9 cellular contexts compared by ENCODE assay signal in genomic region chr17:78922876-78923498, GRCh38. TPM values are rescaled to one million over a fixed set of nuclear protein-coding genes. Genes with fewer than 3 reads are reported as not detected.
DNase-seq lines count a peak whose midpoint lies in the region; ATAC-seq and TF ChIP-seq lines count a peak whose summit lies in the region.
"Had no signal": no experiment of that assay in that cellular context is flagged by ENCODE, and none has a peak within 500 bp of the region (broad histone marks: within the 10 kb centered on the region; RNA-seq: fewer than 3 reads in every experiment).

No MANE protein-coding gene starts in this region.

- H3K4me3 ChIP-seq in ascending aorta = peak overlapping the region; percentile 94 to 98
- H3K4me3 ChIP-seq in lower lobe of right lung = peak overlapping the region; percentile 81

- H3K27ac ChIP-seq in ascending aorta (peak overlapping the region; percentile 82 to 96), lower lobe of right lung (peak overlapping the region; percentile 91), temporal lobe (ENCODE audit: low read depth, low read length) (peak overlapping the region; percentile 61)

- peaks cover 25 to 71% of the 10 kb centered on the region in 2 donors for H3K4me1 ChIP-seq in ascending aorta
- H3K4me1 ChIP-seq in lower lobe of right lung = peaks cover 53% of the 10 kb centered on the region

- intact Hi-C loops in ascending aorta (cut with DNase I) = no loop called here
- intact Hi-C loops in lower lobe of right lung (cut with DNase I) = no loop called here

- H3K27me3 ChIP-seq in ascending aorta (no peaks in the 10 kb centered on the region), lower lobe of right lung (ENCODE audit: low read depth) (no peaks in the 10 kb centered on the region)

- CTCF ChIA-PET in activated CD4-positive, alpha-beta T cell treated with anti-CD3 and anti-CD28 coated beads, Interleukin-2, amount 10 ng/mL, durations not matched to agents 7 days and 5 days (lab: Charles Lee) = interaction anchor here (0.6 to 1.0 kb wide), 3 partner anchors 20 to 172 kb away, joined by 3 to 6 read pairs (median 3); no protein-coding TSS in a partner anchor

- peak overlapping the region; percentile 41 for H3K27ac Mint-ChIP-seq in activated CD4-positive, alpha-beta T cell treated with anti-CD3 and anti-CD28 coated beads, Interleukin-2, amount 10 ng/mL, durations not matched to agents 7 days and 5 days

- H3K36me3 Mint-ChIP-seq in activated CD4-positive, alpha-beta T cell treated with anti-CD3 and anti-CD28 coated beads, Interleukin-2, amount 10 ng/mL, durations not matched to agents 7 days and 5 days (ENCODE audit: low read depth) = no peaks in the 10 kb centered on the region

- H3K9me3 ChIP-seq in ascending aorta (no peaks in the 10 kb centered on the region), lower lobe of right lung (no peaks in the 10 kb centered on the region)

- ATAC-seq in lower lobe of right lung (no peak), GM18517 (IDR thresholded peaks at IDR 0.05; ENCODE audit: unreplicated experiment) (no peak), GM21367 (IDR thresholded peaks at IDR 0.05; ENCODE audit: unreplicated experiment) (no peak)

- peaks cover 17% of the 10 kb centered on the region for H3K4me1 Mint-ChIP-seq in activated CD4-positive, alpha-beta T cell treated with anti-CD3 and anti-CD28 coated beads, Interleukin-2, amount 10 ng/mL, durations not matched to agents 7 days and 5 days

- POLR2A ChIA-PET in activated CD4-positive, alpha-beta T cell treated with anti-CD3 and anti-CD28 coated beads, Interleukin-2, amount 10 ng/mL, durations not matched to agents 7 days and 5 days (lab: Charles Lee) = no interaction called here

- no peak for DNase-seq in activated CD4-positive, alpha-beta T cell treated with anti-CD3 and anti-CD28 coated beads, Interleukin-2, amount 10 ng/mL, durations not matched to agents 7 days and 5 days
- DNase-seq in activated CD4-positive, alpha-beta T cell treated with anti-CD3 and anti-CD28 coated beads for 4 hours = no peak
- DNase-seq in ascending aorta (ENCODE audit: low spot score in 2 of 2) (no peak), lower lobe of right lung (no peak)
- DNase-seq in stimulated activated CD4-positive, alpha-beta T cell treated with anti-CD3 and anti-CD28 coated beads, Interleukin-4, amount 100 ng/mL, for 4 hours = no peak
- DNase-seq: NCI-H1048 had no signal

- no peak for TF ChIP-seq CTCF in ascending aorta (IDR thresholded peaks at IDR 0.05)
- TF ChIP-seq CTCF in lower lobe of right lung (IDR thresholded peaks at IDR 0.05) = no peak

- H3K9me3 Mint-ChIP-seq in activated CD4-positive, alpha-beta T cell treated with anti-CD3 and anti-CD28 coated beads, Interleukin-2, amount 10 ng/mL, durations not matched to agents 7 days and 5 days = no peaks in the 10 kb centered on the region

- no peaks in the 10 kb centered on the region for H3K36me3 ChIP-seq in ascending aorta
- no peaks in the 10 kb centered on the region for H3K36me3 ChIP-seq in lower lobe of right lung

- peaks cover 20% of the 10 kb centered on the region for H3K27me3 Mint-ChIP-seq in activated CD4-positive, alpha-beta T cell treated with anti-CD3 and anti-CD28 coated beads, Interleukin-2, amount 10 ng/mL, durations not matched to agents 7 days and 5 days

- H3K4me3 Mint-ChIP-seq in activated CD4-positive, alpha-beta T cell treated with anti-CD3 and anti-CD28 coated beads, Interleukin-2, amount 10 ng/mL, durations not matched to agents 7 days and 5 days = peak overlapping the region; percentile 66

RNA-seq across cellular contexts. Expression of gene TIMP2, which starts 2.2 kb away (rescaled TPM):
- 1 to 10 TPM; 2.4 to 2.6 TPM for total RNA-seq in activated CD4-positive, alpha-beta T cell treated with anti-CD3 and anti-CD28 coated beads, Interleukin-2, amount 10 ng/mL, durations not matched to agents 7 days and 5 days
- total RNA-seq in ascending aorta = 278 TPM
- total RNA-seq in lower lobe of right lung = 260 TPM
- 70.6 TPM for total RNA-seq in temporal lobe

RNA-seq across cellular contexts. Expression of gene CEP295NL, which starts 20.0 kb away (rescaled TPM):
- under 1 TPM in 1 of 2 experiments, not detected in 1; 0.10 TPM for total RNA-seq in activated CD4-positive, alpha-beta T cell treated with anti-CD3 and anti-CD28 coated beads, Interleukin-2, amount 10 ng/mL, durations not matched to agents 7 days and 5 days
- total RNA-seq in ascending aorta (10.7 TPM), lower lobe of right lung (5.5 TPM), temporal lobe (1.7 TPM)

RNA-seq across cellular contexts. Expression of gene LGALS3BP, which starts 56.7 kb away (rescaled TPM):
- 100 to 1,000 TPM; 269 to 284 TPM for total RNA-seq in activated CD4-positive, alpha-beta T cell treated with anti-CD3 and anti-CD28 coated beads, Interleukin-2, amount 10 ng/mL, durations not matched to agents 7 days and 5 days
- total RNA-seq in ascending aorta (365 TPM), lower lobe of right lung (417 TPM), temporal lobe (19.7 TPM)

Comparison
In these comparisons a context has a peak if more than half of its experiments do, and no peak if none do; other contexts are left out.
1. RNA of gene TIMP2, which starts 2.2 kb away (total RNA-seq): 278 TPM in ascending aorta (single experiment), 260 TPM in lower lobe of right lung (single experiment) and 70.6 TPM in temporal lobe (single experiment); 2.4 to 2.6 TPM in activated CD4-positive, alpha-beta T cell treated with anti-CD3 and anti-CD28 coated beads, Interleukin-2, amount 10 ng/mL, durations not matched to agents 7 days and 5 days; every median in the first group is over 10 times any median in the second.
2. RNA of gene LGALS3BP, which starts 56.7 kb away (total RNA-seq): 417 TPM in lower lobe of right lung (single experiment), 365 TPM in ascending aorta (single experiment) and 269 to 284 TPM in activated CD4-positive, alpha-beta T cell treated with anti-CD3 and anti-CD28 coated beads, Interleukin-2, amount 10 ng/mL, durations not matched to agents 7 days and 5 days; 19.7 TPM in temporal lobe (single experiment); every median in the first group is over 10 times any median in the second.
3. Peak in every context shown above with its lines, with median percentiles within 50 percentile points of each other: H3K27ac ChIP-seq.